8 cellular contexts compared by ENCODE assay signal in genomic region chr5:127290019-127290945, GRCh38. TPM values are rescaled to one million over a fixed set of nuclear protein-coding genes. Genes with fewer than 3 reads are reported as not detected.
A peak's percentile ranks its signal among the peaks of the same experiment; 100 is the strongest.
DNase-seq lines count a peak whose midpoint lies in the region; ATAC-seq and TF ChIP-seq lines count a peak whose summit lies in the region.

Gene MEGF10 (plus strand): TSS chr5:127290796. CDS start chr5:127331309, 40,513 bp downstream.

- DNase-seq in fibroblast of mammary gland (ENCODE audit: low read depth) (peak; percentile 44), ureter (ENCODE audit: low spot score) (no peak)
- DNase-seq in activated CD8-positive, alpha-beta memory T cell treated with anti-CD3 and anti-CD28 coated beads, Interleukin-2, amount 50 U/mL, for 4 hours: no peak

- H3K9me2 ChIP-seq in DOHH2 (replicated peaks; ENCODE audit: control insufficient read depth, low read length) (no peaks in the 10 kb centered on the region), SU-DHL-6 (replicated peaks; ENCODE audit: insufficient read depth, low read length) (no peaks in the 10 kb centered on the region)

- H3K79me2 ChIP-seq in DOHH2 (ENCODE audit: control insufficient read depth, low read length): no peaks in the 10 kb centered on the region
- no peaks in the 10 kb centered on the region for H3K79me2 ChIP-seq in SU-DHL-6 (ENCODE audit: insufficient read depth, low read length)

- H3K9me3 ChIP-seq in DOHH2 (ENCODE audit: control insufficient read depth, insufficient read depth, low read length) (no peaks in the 10 kb centered on the region), SU-DHL-6 (ENCODE audit: insufficient read depth, low read length) (no peaks in the 10 kb centered on the region)

- no peak within 1 kb of the TSS for H3K4me2 ChIP-seq in DOHH2 (ENCODE audit: low read length)
- no peak within 1 kb of the TSS for H3K4me2 ChIP-seq in SU-DHL-6 (ENCODE audit: low read depth, low read length, poor library complexity, severe bottlenecking)

- no peak within 1 kb of the TSS for H2AFZ ChIP-seq in SU-DHL-6 (ENCODE audit: low read depth, low read length, severe bottlenecking)

- H3F3A ChIP-seq in DOHH2 (ENCODE audit: control insufficient read depth, insufficient read depth) (no peaks in the 10 kb centered on the region), SU-DHL-6 (ENCODE audit: insufficient read depth) (no peaks in the 10 kb centered on the region)

- H3K9me3 Mint-ChIP-seq in nephron: no peaks in the 10 kb centered on the region

- H3K36me3 ChIP-seq in DOHH2 (ENCODE audit: control insufficient read depth, low read length) (no peaks in the 10 kb centered on the region), SU-DHL-6 (ENCODE audit: low read length) (no peaks in the 10 kb centered on the region)

- H3K27ac Mint-ChIP-seq in nephron: peak within 1 kb of the TSS; percentile 29 to 75 (median 57)

- peak within 1 kb of the TSS; percentile 86 to 91 (median 89) for H3K4me3 Mint-ChIP-seq in nephron

- H3K27ac ChIP-seq in DOHH2 (ENCODE audit: low read depth, low read length): no peak within 1 kb of the TSS
- no peak within 1 kb of the TSS for H3K27ac ChIP-seq in SU-DHL-6 (ENCODE audit: low read depth, low read length)

- ATAC-seq in HG02610 (IDR thresholded peaks at IDR 0.05; ENCODE audit: unreplicated experiment) (peak; percentile 67), GM21717 (IDR thresholded peaks at IDR 0.05; ENCODE audit: unreplicated experiment) (no peak)

- no peak within 1 kb of the TSS for H3K9ac ChIP-seq in SU-DHL-6 (ENCODE audit: low read length)

- H3K27me3 Mint-ChIP-seq in nephron (ENCODE audit: low read depth): peaks cover 24% of the 10 kb centered on the region

- peaks cover 12% of the 10 kb centered on the region for H3K27me3 ChIP-seq in DOHH2 (ENCODE audit: control insufficient read depth, low read length)
- H3K27me3 ChIP-seq in SU-DHL-6 (ENCODE audit: low read length): no peaks in the 10 kb centered on the region

- peaks cover 15% of the 10 kb centered on the region for H3K4me1 Mint-ChIP-seq in nephron

- H3K4me3 ChIP-seq in DOHH2 (ENCODE audit: low read length): no peak within 1 kb of the TSS
- no peak within 1 kb of the TSS for H3K4me3 ChIP-seq in SU-DHL-6 (ENCODE audit: insufficient read depth, low read length, poor library complexity, severe bottlenecking)
- peak within 1 kb of the TSS; percentile 48 for H3K4me3 ChIP-seq in fibroblast of mammary gland (ENCODE audit: control insufficient read depth, low read depth, low read length)

- TF ChIP-seq CTCF in DOHH2 (IDR thresholded peaks at IDR 0.05; ENCODE audit: low read depth, low read length, poor library complexity, severe bottlenecking): peak; percentile 33
- peak; percentile 10 for TF ChIP-seq CTCF in SU-DHL-6 (IDR thresholded peaks at IDR 0.05; ENCODE audit: insufficient read depth, low read length, poor library complexity, severe bottlenecking)
- TF ChIP-seq CTCF in fibroblast of mammary gland (conservative IDR thresholded peaks at IDR 0.05; ENCODE audit: control insufficient read depth, insufficient read depth, low read depth, low read length): peak; percentile 79
- peak; percentile 79 to 83 (median 81) for TF ChIP-seq CTCF in nephron (IDR thresholded peaks at IDR 0.05; ENCODE audit: unreplicated experiment in 3 of 3)

- H3K36me3 Mint-ChIP-seq in nephron (ENCODE audit: low read depth): no peaks in the 10 kb centered on the region

- no peaks in the 10 kb centered on the region for H3K4me1 ChIP-seq in DOHH2 (ENCODE audit: control insufficient read depth, low read length)

- no peaks in the 10 kb centered on the region for H4K20me1 ChIP-seq in DOHH2 (ENCODE audit: control insufficient read depth, insufficient read depth, low read depth, low read length)
- no peaks in the 10 kb centered on the region for H4K20me1 ChIP-seq in SU-DHL-6 (ENCODE audit: low read depth, low read length)

RNA-seq across cellular contexts. Expression of gene MEGF10, which starts in this region (rescaled TPM):
- total RNA-seq in ureter: 1.1 TPM

Comparison
In these comparisons a context has a peak if more than half of its experiments do, and no peak if none do; other contexts are left out.
1. CTCF ChIP-seq: peak in every context shown above with its lines; median percentile 81 in nephron; 79 in fibroblast of mammary gland; 33 in DOHH2; 10 in SU-DHL-6.